8 cellular contexts compared by ENCODE assay signal in the genomic region with DNA sequence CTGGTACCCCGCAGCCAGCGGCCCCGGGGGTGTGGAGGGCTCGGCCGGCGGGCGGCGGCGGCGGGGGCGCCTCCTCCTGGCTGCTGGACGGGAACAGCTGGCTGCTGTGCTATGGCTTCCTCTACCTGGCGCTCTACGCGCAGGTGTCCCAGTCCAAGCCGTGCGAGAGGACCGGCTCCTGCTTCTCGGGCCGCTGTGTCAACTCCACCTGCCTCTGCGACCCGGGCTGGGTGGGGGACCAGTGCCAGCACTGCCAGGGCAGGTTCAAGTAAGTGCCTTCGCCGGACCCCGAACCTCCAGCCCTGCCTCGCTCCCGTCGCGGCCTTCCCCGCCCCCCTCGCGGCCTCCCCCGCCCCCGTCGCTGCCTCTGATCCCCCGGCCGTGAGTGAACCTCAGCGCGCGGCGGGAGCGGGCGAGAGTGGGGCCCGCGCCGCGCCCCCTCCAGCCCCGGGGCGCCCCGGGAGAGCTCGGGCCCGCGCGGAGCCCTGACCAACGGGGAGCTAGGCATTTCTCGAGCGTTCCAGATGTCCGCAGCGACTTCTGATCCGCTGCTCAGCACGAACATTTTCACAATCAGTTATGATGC. TPM values are rescaled to one million over a fixed set of nuclear protein-coding genes. Genes with fewer than 3 reads are reported as not detected.
DNase-seq lines count a peak whose midpoint lies in the region; ATAC-seq, FAIRE-seq and TF ChIP-seq lines count a peak whose summit lies in the region.

No MANE protein-coding gene starts in this region.

- H3K4me3 Mint-ChIP-seq in effector memory CD8-positive, alpha-beta T cell: peak overlapping the region; percentile 57 to 76

- H3K79me2 ChIP-seq in OCI-LY3 (ENCODE audit: low read length): no peaks in the 10 kb centered on the region

- H3K9ac ChIP-seq in OCI-LY3 (ENCODE audit: low read length): no peak overlapping the region

- peak; percentile 11 to 33 for DNase-seq in A549 (ENCODE audit: low read depth in 1 of 2, low spot score in 1 of 2)
- DNase-seq in effector memory CD8-positive, alpha-beta T cell: no peak
- peak; percentile 7 for DNase-seq in myocyte (ENCODE audit: low read depth)
- DNase-seq in NCI-H2029 treated with DMSO at 0.1 percent for 48 hours (lab: John Stamatoyannopoulos, UW): no peak
- DNase-seq in hippocampal formation (lab: John Stamatoyannopoulos, UW): no peak

- POLR2A ChIA-PET in A549 (lab: Yijun Ruan, JAX): no interaction called here

- no peak for TF ChIP-seq EP300 in A549 (IDR thresholded peaks at IDR 0.05)

- no peak for FAIRE-seq in A549 (lab: Jason Lieb, UNC)

- H3K27ac ChIP-seq in A549 (peak overlapping the region in 1 of 2 experiments; percentile 80; a peak in 2 of 6 replicates), OCI-LY3 (ENCODE audit: low read length) (no peak overlapping the region)

- no peak for TF ChIP-seq RAD21 in A549 (conservative IDR thresholded peaks at IDR 0.05 in 1 of 2, IDR thresholded peaks at IDR 0.05 in 1 of 2)

- TF ChIP-seq POLR2A in A549 (IDR thresholded peaks at IDR 0.05; ENCODE audit: low read length): no peak

- H3K36me3 ChIP-seq in OCI-LY3 (replicated peaks; ENCODE audit: low read depth, low read length): no peaks in the 10 kb centered on the region

- 15% methylated on average over 13 of the region's 61 CpGs for WGBS in A549 (ENCODE audit: missing lambda C conversion rate)

- H3K27ac Mint-ChIP-seq in effector memory CD8-positive, alpha-beta T cell: no peak overlapping the region

- H3K27me3 Mint-ChIP-seq in effector memory CD8-positive, alpha-beta T cell: peaks cover 48 to 54% of the 10 kb centered on the region in 2 donors

- peaks cover 6 to 13% of the 10 kb centered on the region in 2 donors for H3K4me1 Mint-ChIP-seq in effector memory CD8-positive, alpha-beta T cell (ENCODE audit: low read depth in 2 of 2)

- CTCF ChIA-PET in A549 (lab: Yijun Ruan, JAX): interaction anchor here (1.2 kb wide), 1 partner anchor 25 kb away, joined by 3 read pairs; no protein-coding TSS in a partner anchor

- H3K4me2 ChIP-seq in A549 (peak overlapping the region; percentile 99), OCI-LY3 (ENCODE audit: low read length) (peak overlapping the region; percentile 41; the same call in 1 of the 2 replicates)

- TF ChIP-seq CTCF in A549 (IDR thresholded peaks at IDR 0.05) (peak; percentile 38; the same call in 2 of the 3 replicates), OCI-LY3 (IDR thresholded peaks at IDR 0.05; ENCODE audit: low read depth, low read length) (no peak)

- no peaks in the 10 kb centered on the region for H3K9me3 Mint-ChIP-seq in effector memory CD8-positive, alpha-beta T cell

- H3K4me1 ChIP-seq in A549: peaks cover 5% of the 10 kb centered on the region; the same call in 1 of the 3 replicates
- no peaks in the 10 kb centered on the region for H3K4me1 ChIP-seq in OCI-LY3 (ENCODE audit: low read length)

- H4K20me1 ChIP-seq in OCI-LY3 (ENCODE audit: insufficient read depth, low read length): no peaks in the 10 kb centered on the region

- no peaks in the 10 kb centered on the region for H3K27me3 ChIP-seq in OCI-LY3 (ENCODE audit: low read depth, low read length)

- ATAC-seq in A549: peak; percentile 84 to 87
- ATAC-seq in GM18502 (IDR thresholded peaks at IDR 0.05; ENCODE audit: poor library complexity, unreplicated experiment): peak; percentile 50
- peak; percentile 54 for ATAC-seq in HG02852 (IDR thresholded peaks at IDR 0.05; ENCODE audit: unreplicated experiment)
- ATAC-seq in effector memory CD8-positive, alpha-beta T cell (replicated peaks): no peak

- H3K36me3 Mint-ChIP-seq in effector memory CD8-positive, alpha-beta T cell (ENCODE audit: insufficient read depth): no peaks in the 10 kb centered on the region

- H2AFZ ChIP-seq in OCI-LY3 (ENCODE audit: low read depth, low read length): no peak overlapping the region

- peak overlapping the region; percentile 84 for H3K4me3 ChIP-seq in A549
- H3K4me3 ChIP-seq in OCI-LY3 (ENCODE audit: low read length): peak overlapping the region; percentile 74

- H3K9me3 ChIP-seq in A549: no peaks in the 10 kb centered on the region
- H3K9me3 ChIP-seq in OCI-LY3 (ENCODE audit: insufficient read depth, low read length): no peaks in the 10 kb centered on the region

TF ChIP-seq in A549, 52 proteins besides CTCF, POLR2A, EP300 and RAD21:
- peak; percentile 45; the same call in 1 of the 3 replicates for TF ChIP-seq SMC3 (IDR thresholded peaks at IDR 0.05)
- no peak for TF ChIP-seq CBX8 (IDR thresholded peaks at IDR 0.05)

RNA-seq across cellular contexts. Expression of a gene that starts 0.7 kb away (rescaled TPM):
- polyA plus RNA-seq in A549 (2011; rRNA removed): 0.08 and 0.13 TPM in 2 replicates
- 0.03 and 0.04 TPM in 2 replicates for polyA plus RNA-seq in A549 (2012; cell fraction: cytosol; rRNA removed)
- 0.02 and 0.12 TPM in 2 replicates for polyA plus RNA-seq in A549 (2012; cell fraction: nucleus; rRNA removed)
- polyA plus RNA-seq in A549 (2017; fragmentation: RNase III; extraction: RNeasy Plus Mini Kit Qiagen cat#74134 plus additional on column Dnase treatment): 0.21 to 0.34 TPM (median 0.28 TPM) in 3 replicates
- 0.24 and 0.58 TPM in 2 replicates for polyA minus RNA-seq in A549 (2011; rRNA and poly(A)+ RNA removed)
- total RNA-seq in myocyte: 5.6 and 8.4 TPM in 2 replicates
- 6.5 TPM for polyA plus RNA-seq in myocyte (2012)

Comparison
In these comparisons a context has a peak if more than half of its experiments do, and no peak if none do; other contexts are left out.
1. DNase-seq: peak in A549 (2 of 2) and myocyte (single experiment); none in effector memory CD8-positive, alpha-beta T cell (0 of 3), NCI-H2029 treated with DMSO at 0.1 percent for 48 hours (single experiment) and hippocampal formation (0 of 2).